ENCODE assay signal across 22 cellular contexts in genomic region chr5:141873933-141874261, GRCh38. TPM values are rescaled to one million over a fixed set of nuclear protein-coding genes. Genes with fewer than 3 reads are reported as not detected.
DNase-seq lines count a peak whose midpoint lies in the region; ATAC-seq, FAIRE-seq and TF ChIP-seq lines count a peak whose summit lies in the region.
"Had no signal": no experiment of that assay in that cellular context is flagged by ENCODE, and none has a peak within 500 bp of the region (broad histone marks: within the 10 kb centered on the region; RNA-seq: fewer than 3 reads in every experiment).

No MANE protein-coding gene starts in this region.

- H3K4me2 ChIP-seq in trophoblast cell (ENCODE audit: low read length) = no peak overlapping the region

- H3K4me3 Mint-ChIP-seq in brain = peak overlapping the region in 3 of 5 experiments; percentile 61 to 98 (median 89)
- H3K4me3 Mint-ChIP-seq in naive thymus-derived CD4-positive, alpha-beta T cell = no peak overlapping the region
- H3K4me3 Mint-ChIP-seq: CD8-positive, alpha-beta T cell; naive thymus-derived CD8-positive, alpha-beta T cell had no signal

- CTCF ChIA-PET in naive thymus-derived CD4-positive, alpha-beta T cell (lab: Charles Lee) = no interaction called here

- peaks cover 4% of the 10 kb centered on the region for H3K36me3 Mint-ChIP-seq in brain
- H3K36me3 Mint-ChIP-seq in naive thymus-derived CD4-positive, alpha-beta T cell = peaks cover 0 to 5% (median 0%) of the 10 kb centered on the region in 5 donors
- H3K36me3 Mint-ChIP-seq: CD8-positive, alpha-beta T cell; naive thymus-derived CD8-positive, alpha-beta T cell had no signal

- no CpG with 5 or more reads among the region's 3 CpGs for WGBS in trophoblast cell (ENCODE audit: extremely low coverage, insufficient coverage, insufficient read length)

- DNase-seq in GM12892 (ENCODE audit: insufficient read length) = peak; percentile 2
- DNase-seq in kidney = no peak
- DNase-seq in trophoblast cell = peak; percentile 39 to 74
- DNase-seq in naive thymus-derived CD4-positive, alpha-beta T cell = no peak
- no peak for DNase-seq in SIG-M5 (lab: John Stamatoyannopoulos, UW)
- DNase-seq: ACHN; activated CD8-positive, alpha-beta memory T cell treated with anti-CD3 and anti-CD28 coated beads for 24 hours; CD8-positive, alpha-beta T cell; hippocampal formation; IMR-90; MV-4-11; naive thymus-derived CD8-positive, alpha-beta T cell; NCI-H748 treated with DMSO at 0.1 percent for 48 hours; stimulated activated CD4-positive, alpha-beta T cell treated with anti-CD3 and anti-CD28 coated beads, Interleukin-4, amount 100 ng/mL, for 4 hours had no signal

- H3K4me3 ChIP-seq in kidney (ENCODE audit: low read length in 2 of 2) (peak overlapping the region in 1 of 2 donors; percentile 54), trophoblast cell (ENCODE audit: low read depth, low read length) (no peak overlapping the region)
- H3K4me3 ChIP-seq in naive thymus-derived CD4-positive, alpha-beta T cell (ENCODE audit: low read length) = no peak overlapping the region
- H3K4me3 ChIP-seq: adrenal gland, HAP-1 had no signal

- TF ChIP-seq CTCF in brain (conservative IDR thresholded peaks at IDR 0.05) (no peak), kidney (IDR thresholded peaks at IDR 0.05; ENCODE audit: borderline replicate concordance, extremely low read depth, insufficient read depth) (no peak)

- H3K14ac ChIP-seq in trophoblast cell (ENCODE audit: low read length) = no peak overlapping the region

- intact Hi-C loops in kidney (cut with DNase I) = no loop called here
- intact Hi-C loops in naive thymus-derived CD4-positive, alpha-beta T cell (cut with micrococcal nuclease) = loop anchor here in 1 of 2 donors (10.0 kb wide), 1 partner anchor 459 kb away; the partner anchor contains the start of genes PCDHGA10 and PCDHGB7

- H3K27ac ChIP-seq in kidney (ENCODE audit: low read depth in 2 of 2, low read length in 2 of 2) (peak overlapping the region; percentile 75 to 88), trophoblast cell (ENCODE audit: low read depth, low read length) (no peak overlapping the region)
- no peak overlapping the region for H3K27ac ChIP-seq in naive thymus-derived CD4-positive, alpha-beta T cell (ENCODE audit: low read depth, low read length)

- POLR2A ChIA-PET in naive thymus-derived CD4-positive, alpha-beta T cell (lab: Charles Lee) = no interaction called here

- H3K4me1 ChIP-seq in kidney (ENCODE audit: control insufficient read depth in 1 of 2, insufficient read depth in 1 of 2, low read depth in 1 of 2, low read length in 2 of 2) (peaks cover 29 to 55% of the 10 kb centered on the region in 2 donors), trophoblast cell (ENCODE audit: control insufficient read depth in 1 of 2, insufficient read depth in 2 of 2, low read length in 2 of 2) (peaks cover 25 to 36% of the 10 kb centered on the region in 2 experiments)
- peaks cover 20 to 22% of the 10 kb centered on the region in 2 donors for H3K4me1 ChIP-seq in naive thymus-derived CD4-positive, alpha-beta T cell (ENCODE audit: control insufficient read depth in 2 of 2, insufficient read depth in 2 of 2, low read length in 2 of 2)

- peaks cover 2 to 3% of the 10 kb centered on the region in 2 donors for H3K36me3 ChIP-seq in kidney (ENCODE audit: control insufficient read depth in 1 of 2, insufficient read depth in 2 of 2, low read length in 2 of 2)
- no peaks in the 10 kb centered on the region for H3K36me3 ChIP-seq in trophoblast cell (ENCODE audit: control insufficient read depth in 1 of 2, insufficient read depth in 2 of 2, low read length in 2 of 2)
- H3K36me3 ChIP-seq in naive thymus-derived CD4-positive, alpha-beta T cell (ENCODE audit: control insufficient read depth in 2 of 3, insufficient read depth in 3 of 3, low read length in 3 of 3) = no peaks in the 10 kb centered on the region
- H3K36me3 ChIP-seq: adrenal gland, HAP-1 had no signal

- no peak overlapping the region for H2BK5ac ChIP-seq in trophoblast cell (ENCODE audit: low read depth, low read length, poor library complexity)

- H2AFZ ChIP-seq in trophoblast cell (ENCODE audit: insufficient read depth, low read length, poor library complexity) = no peak overlapping the region

- H3K27me3 Mint-ChIP-seq in brain = peaks cover 31% of the 10 kb centered on the region
- peaks cover 54 to 75% (median 62%) of the 10 kb centered on the region in 5 donors for H3K27me3 Mint-ChIP-seq in naive thymus-derived CD4-positive, alpha-beta T cell

- H3K27me3 ChIP-seq in trophoblast cell (ENCODE audit: insufficient read depth, low read length) = peaks cover 26% of the 10 kb centered on the region
- peaks cover 8 to 14% of the 10 kb centered on the region in 2 donors for H3K27me3 ChIP-seq in naive thymus-derived CD4-positive, alpha-beta T cell (ENCODE audit: control insufficient read depth in 2 of 2, insufficient read depth in 2 of 2, low read length in 2 of 2)

- H3K4me1 Mint-ChIP-seq in brain = peaks cover 63% of the 10 kb centered on the region
- H3K4me1 Mint-ChIP-seq in naive thymus-derived CD4-positive, alpha-beta T cell = peaks cover 12 to 25% (median 16%) of the 10 kb centered on the region in 7 donors

- no peak overlapping the region for H4K12ac ChIP-seq in trophoblast cell (ENCODE audit: low read depth, low read length)

- no peak overlapping the region for H2BK120ac ChIP-seq in trophoblast cell (ENCODE audit: insufficient read depth, low read length, poor library complexity)

- H3K79me2 ChIP-seq in trophoblast cell (ENCODE audit: control insufficient read depth, insufficient read depth, low read length, poor library complexity) = no peaks in the 10 kb centered on the region

- peak overlapping the region; percentile 70 to 71 for H3K9ac ChIP-seq in kidney (ENCODE audit: low read length in 2 of 2)
- H3K9ac ChIP-seq in trophoblast cell (ENCODE audit: low read length) = no peak overlapping the region

- no peaks in the 10 kb centered on the region for H3K9me3 Mint-ChIP-seq in brain
- peaks cover 0 to 2% (median 0%) of the 10 kb centered on the region in 11 donors for H3K9me3 Mint-ChIP-seq in naive thymus-derived CD4-positive, alpha-beta T cell
- H3K9me3 Mint-ChIP-seq: activated T-helper 2 cell treated with anti-CD3 and anti-CD28 coated beads, Interferon-gamma antibody, Interleukin-2, Interleukin-4, amounts not matched to agents 10 μg/mL and 5 μg/mL and 100 μg/mL, durations not matched to agents 14 hours and 24 hours and 36 hours; CD8-positive, alpha-beta T cell; naive thymus-derived CD8-positive, alpha-beta T cell had no signal

- no peak overlapping the region for H4K8ac ChIP-seq in trophoblast cell (ENCODE audit: low read depth, low read length)

- H3K79me1 ChIP-seq in trophoblast cell (ENCODE audit: low read length) = no peaks in the 10 kb centered on the region

- H3K18ac ChIP-seq in trophoblast cell (ENCODE audit: low read length) = no peak overlapping the region

- peak overlapping the region in 1 of 5 experiments; percentile 7 for H3K27ac Mint-ChIP-seq in brain
- no peak overlapping the region for H3K27ac Mint-ChIP-seq in naive thymus-derived CD4-positive, alpha-beta T cell
- H3K27ac Mint-ChIP-seq: activated T-helper 2 cell treated with anti-CD3 and anti-CD28 coated beads, Interferon-gamma antibody, Interleukin-2, Interleukin-4, amounts not matched to agents 10 μg/mL and 5 μg/mL and 100 μg/mL, durations not matched to agents 14 hours and 24 hours and 36 hours; CD8-positive, alpha-beta T cell had no signal

- H3K9me3 ChIP-seq in kidney (ENCODE audit: control insufficient read depth in 1 of 2, low read length in 2 of 2) (no peaks in the 10 kb centered on the region), trophoblast cell (ENCODE audit: insufficient read depth, low read depth, low read length) (peaks cover 2% of the 10 kb centered on the region)
- H3K9me3 ChIP-seq in naive thymus-derived CD4-positive, alpha-beta T cell (ENCODE audit: control insufficient read depth in 2 of 3, low read length in 3 of 3) = no peaks in the 10 kb centered on the region
- H3K9me3 ChIP-seq: adrenal gland, HAP-1 had no signal

- TF ChIP-seq POLR2A in GM12892 (IDR thresholded peaks at IDR 0.05; ENCODE audit: low read depth, low read length) = no peak

- H2BK12ac ChIP-seq in trophoblast cell (ENCODE audit: low read length) = no peak overlapping the region

- no peak overlapping the region for H3K4ac ChIP-seq in trophoblast cell (ENCODE audit: low read depth, low read length)

- no peak overlapping the region for H3K23ac ChIP-seq in trophoblast cell (ENCODE audit: low read length)

- H2AK5ac ChIP-seq in trophoblast cell (ENCODE audit: low read length) = no peak overlapping the region

- no peak for ATAC-seq in naive thymus-derived CD4-positive, alpha-beta T cell
- ATAC-seq in HG03097 (IDR thresholded peaks at IDR 0.05; ENCODE audit: low FRiP score, unreplicated experiment) (no peak), HG02973 (IDR thresholded peaks at IDR 0.05; ENCODE audit: unreplicated experiment) (no peak)
- ATAC-seq: CD8-positive, alpha-beta T cell; naive thymus-derived CD8-positive, alpha-beta T cell had no signal

- H4K91ac ChIP-seq in trophoblast cell (ENCODE audit: low read depth, low read length) = no peak overlapping the region

- FAIRE-seq in GM12892 (lab: Jason Lieb, UNC) = no peak
- FAIRE-seq in kidney (lab: Jason Lieb, UNC) = no peak
- FAIRE-seq: colon, urothelium cell line had no signal

RNA-seq across cellular contexts. Expression of gene PCDH1, which starts 4.3 kb away (rescaled TPM):
- polyA plus RNA-seq in GM12892 (2012; ENCODE audit: missing spikeins) = not detected
- 35.4 TPM for polyA plus RNA-seq in brain (ENCODE audit: insufficient read depth, low read depth, low replicate concordance)
- total RNA-seq in kidney = 147 TPM
- polyA plus RNA-seq in kidney (ENCODE audit: insufficient read depth, low read depth, low replicate concordance) = 37.3 TPM
- 5.0 TPM in 2 replicates for polyA plus RNA-seq in trophoblast cell (2013)
- 1 to 10 TPM in 1 of 5 experiments, under 1 TPM in 1, not detected in 3; 0.53 to 3.2 TPM for total RNA-seq in naive thymus-derived CD4-positive, alpha-beta T cell
- under 1 TPM in 1 of 2 donors, not detected in 1; 0.05 TPM for polyA plus RNA-seq in naive thymus-derived CD4-positive, alpha-beta T cell
- total RNA-seq: activated T-helper 2 cell treated with anti-CD3 and anti-CD28 coated beads, Interferon-gamma antibody, Interleukin-2, Interleukin-4, amounts not matched to agents 10 μg/mL and 5 μg/mL and 100 μg/mL, durations not matched to agents 14 hours and 24 hours and 36 hours; naive thymus-derived CD8-positive, alpha-beta T cell had no signal

RNA-seq across cellular contexts. Expression of gene DELE1, which starts 49.8 kb away (rescaled TPM):
- polyA plus RNA-seq in GM12892 (2012; ENCODE audit: missing spikeins) = 43.2 TPM
- 25.2 TPM for polyA plus RNA-seq in brain (ENCODE audit: insufficient read depth, low read depth, low replicate concordance)
- 82.3 TPM for total RNA-seq in kidney
- polyA plus RNA-seq in kidney (ENCODE audit: insufficient read depth, low read depth, low replicate concordance) = 67.7 TPM
- polyA plus RNA-seq in trophoblast cell (2013) = 20.0 and 20.3 TPM in 2 replicates
- 100 to 1,000 TPM in 1 of 5 experiments, 10 to 100 TPM in 4; 77.3 to 101 (median 88.2) TPM for total RNA-seq in naive thymus-derived CD4-positive, alpha-beta T cell
- 10 to 100 TPM; 26.4 to 29.9 TPM for polyA plus RNA-seq in naive thymus-derived CD4-positive, alpha-beta T cell

Comparison
In these comparisons a context has a peak if more than half of its experiments do, and no peak if none do; other contexts are left out.
1. DNase-seq: peak in GM12892 (single experiment) and trophoblast cell (2 of 2); none in kidney (single experiment), naive thymus-derived CD4-positive, alpha-beta T cell (0 of 9) and SIG-M5 (single experiment).
2. H3K4me3 Mint-ChIP-seq: peak in brain (3 of 5); none in naive thymus-derived CD4-positive, alpha-beta T cell (0 of 10).
3. H3K27ac ChIP-seq: peak in kidney (2 of 2); none in trophoblast cell (single experiment) and naive thymus-derived CD4-positive, alpha-beta T cell (single experiment).
4. RNA of gene PCDH1, which starts 4.3 kb away (polyA plus RNA-seq): 37.3 TPM in kidney (single experiment) and 35.4 TPM in brain (single experiment); 0.05 TPM in naive thymus-derived CD4-positive, alpha-beta T cell; every median in the first group is over 10 times any median in the second.